In the genomic region with DNA sequence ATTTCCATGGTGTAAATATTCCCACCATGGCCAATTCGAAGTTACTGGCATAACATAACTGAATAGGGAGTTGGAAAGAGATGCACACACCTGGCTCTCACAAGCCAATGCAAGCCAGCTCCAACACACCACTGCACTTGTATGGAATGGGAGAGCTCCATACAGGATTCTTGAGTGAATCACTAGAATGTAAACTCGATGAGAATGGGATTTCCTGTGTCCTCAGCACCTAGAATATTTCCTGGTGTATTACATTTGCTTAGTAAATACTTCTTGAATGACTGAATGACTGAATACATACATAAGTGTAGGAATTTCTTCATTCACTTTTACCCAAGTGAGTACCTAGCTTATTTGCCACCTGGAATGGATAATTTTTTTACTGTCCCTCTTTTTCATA, we compare ENCODE assay signal across 19 cellular contexts. TPM values are rescaled to one million over a fixed set of nuclear protein-coding genes. Genes with fewer than 3 reads are reported as not detected.
DNase-seq lines count a peak whose midpoint lies in the region; ATAC-seq, FAIRE-seq and TF ChIP-seq lines count a peak whose summit lies in the region.
"Had no signal": no experiment of that assay in that cellular context is flagged by ENCODE, and none has a peak within 500 bp of the region (broad histone marks: within the 10 kb centered on the region; RNA-seq: fewer than 3 reads in every experiment).

No MANE protein-coding gene starts in this region.

- no peak overlapping the region for H3K27ac ChIP-seq in body of pancreas
- H3K27ac ChIP-seq: Peyer's patch had no signal

- H3K36me3 ChIP-seq in body of pancreas (replicated peaks in 1 of 2; ENCODE audit: insufficient read depth in 1 of 2, low read depth in 2 of 2), result no peaks in the 10 kb centered on the region
- H3K36me3 ChIP-seq: Peyer's patch had no signal

- no peak overlapping the region for H3K4me3 ChIP-seq in body of pancreas
- H3K4me3 ChIP-seq: GM23338, Peyer's patch had no signal

- WGBS in body of pancreas, 2 donors, result 20 to 44% methylated on average over 2 of the region's 2 CpGs

- no peak for TF ChIP-seq CTCF in body of pancreas (IDR thresholded peaks at IDR 0.05)

- TF ChIP-seq POLR2A in H54 (IDR thresholded peaks at IDR 0.05; ENCODE audit: low read depth, low read length) (no peak), body of pancreas (IDR thresholded peaks at IDR 0.05) (no peak)

- DNase-seq in EH (ENCODE audit: low read depth) (peak; percentile 32), H54 (ENCODE audit: insufficient read length, low spot score) (no peak), RKO (ENCODE audit: low spot score) (peak; percentile 20), iris pigment epithelial cell (ENCODE audit: low read depth) (peak; percentile 30), body of pancreas (no peak)
- DNase-seq: ACHN, AML-193, DMS153, NCI-H187, NCI-H2171, NCI-H774, Peyer's patch, SHP77 treated with DMSO at 0.1 percent for 48 hours had no signal

- peak; percentile 57 for FAIRE-seq in H54 (lab: Jason Lieb, UNC)
- FAIRE-seq: HTR-8/SVneo had no signal

- no peaks in the 10 kb centered on the region for H3K27me3 ChIP-seq in body of pancreas

- intact Hi-C loops in body of pancreas (cut with DNase I), result no loop called here

- no peaks in the 10 kb centered on the region for H3K9me3 ChIP-seq in body of pancreas
- H3K9me3 ChIP-seq: Peyer's patch had no signal

- ATAC-seq in GM18517 (IDR thresholded peaks at IDR 0.05; ENCODE audit: unreplicated experiment), result no peak
- ATAC-seq in body of pancreas, result no peak
- ATAC-seq in GM19455 (IDR thresholded peaks at IDR 0.05; ENCODE audit: unreplicated experiment), result no peak
- ATAC-seq: GM23338 had no signal

- H3K4me1 ChIP-seq in body of pancreas, result no peaks in the 10 kb centered on the region
- H3K4me1 ChIP-seq: Peyer's patch had no signal

RNA-seq across cellular contexts. Expression of a gene that starts 16.2 kb away (rescaled TPM):
- 10 to 100 TPM; 25.9 to 33.6 TPM for total RNA-seq in body of pancreas

RNA-seq across cellular contexts. Expression of a gene that starts 31.3 kb away (rescaled TPM):
- 1 to 10 TPM in 1 of 2 donors, under 1 TPM in 1; 0.66 to 9.1 TPM for total RNA-seq in body of pancreas

RNA-seq across cellular contexts. Expression of a gene that starts 48.7 kb away (rescaled TPM):
- 1 to 10 TPM; 2.6 to 4.6 TPM for total RNA-seq in body of pancreas
- total RNA-seq: T-helper 1 cell treated with Interleukin-12 subunit alpha and Interleukin-12 subunit beta and Interleukin-4 antibody, amounts not matched to agents 30 ng/mL and 1 ng/mL, for 36 hours had no signal

RNA-seq across cellular contexts. Expression of a gene that starts 50.6 kb away (rescaled TPM):
- total RNA-seq in body of pancreas, result 1 to 10 TPM; 2.3 to 3.1 TPM
- total RNA-seq: GM23338, NCI-H460, Peyer's patch had no signal

Comparison
In these comparisons a context has a peak if more than half of its experiments do, and no peak if none do; other contexts are left out.
1. DNase-seq: peak in EH (single experiment), RKO (single experiment) and iris pigment epithelial cell (single experiment); none in H54 (single experiment) and body of pancreas (0 of 4).